13 cellular contexts compared by ENCODE assay signal in genomic region chr11:36684840-36685800, GRCh38.
A peak's percentile ranks its signal among the peaks of the same experiment; 100 is the strongest.
DNase-seq lines count a peak whose midpoint lies in the region; ATAC-seq and TF ChIP-seq lines count a peak whose summit lies in the region.
"Had no signal": no experiment of that assay in that cellular context is flagged by ENCODE, and none has a peak within 500 bp of the region (broad histone marks: within the 10 kb centered on the region; RNA-seq: fewer than 3 reads in every experiment).

No MANE protein-coding gene starts in this region.

- H3K9me3 Mint-ChIP-seq in CD4-positive, alpha-beta T cell, result no peaks in the 10 kb centered on the region
- peaks cover 9% of the 10 kb centered on the region for H3K9me3 Mint-ChIP-seq in activated naive CD8-positive, alpha-beta T cell treated with anti-CD3 and anti-CD28 coated beads, Interleukin-2, amount 50 U/mL, for 24 hours
- H3K9me3 Mint-ChIP-seq in endodermal cell, result no peaks in the 10 kb centered on the region

- peaks cover 73% of the 10 kb centered on the region for H3K27me3 Mint-ChIP-seq in CD4-positive, alpha-beta T cell
- peaks cover 57% of the 10 kb centered on the region for H3K27me3 Mint-ChIP-seq in activated naive CD8-positive, alpha-beta T cell treated with anti-CD3 and anti-CD28 coated beads, Interleukin-2, amount 50 U/mL, for 24 hours
- no peaks in the 10 kb centered on the region for H3K27me3 Mint-ChIP-seq in endodermal cell (ENCODE audit: insufficient read depth)

- H3K4me3 ChIP-seq in endodermal cell (ENCODE audit: low read length), result no peak overlapping the region
- H3K4me3 ChIP-seq: dorsolateral prefrontal cortex, SJSA1 had no signal

- no peaks in the 10 kb centered on the region for H3K36me3 Mint-ChIP-seq in CD4-positive, alpha-beta T cell (ENCODE audit: low read depth)
- no peaks in the 10 kb centered on the region for H3K36me3 Mint-ChIP-seq in activated naive CD8-positive, alpha-beta T cell treated with anti-CD3 and anti-CD28 coated beads, Interleukin-2, amount 50 U/mL, for 24 hours (ENCODE audit: low read depth)
- no peaks in the 10 kb centered on the region for H3K36me3 Mint-ChIP-seq in endodermal cell (ENCODE audit: low read depth)

- POLR2A ChIA-PET in CD4-positive, alpha-beta T cell (lab: Charles Lee), result no interaction called here

- no peak overlapping the region for H3K4me3 Mint-ChIP-seq in CD4-positive, alpha-beta T cell
- H3K4me3 Mint-ChIP-seq in activated naive CD8-positive, alpha-beta T cell treated with anti-CD3 and anti-CD28 coated beads, Interleukin-2, amount 50 U/mL, for 24 hours, result no peak overlapping the region
- H3K4me3 Mint-ChIP-seq in endodermal cell, result no peak overlapping the region

- H3K27me3 ChIP-seq in CD4-positive, alpha-beta T cell (ENCODE audit: control insufficient read depth, insufficient read depth, low read length), result peaks cover 15% of the 10 kb centered on the region
- no peaks in the 10 kb centered on the region for H3K27me3 ChIP-seq in endodermal cell (ENCODE audit: control insufficient read depth, insufficient read depth, low read length, poor library complexity, severe bottlenecking)
- H3K27me3 ChIP-seq: SJSA1 had no signal

- no peaks in the 10 kb centered on the region for H3K9me3 ChIP-seq in CD4-positive, alpha-beta T cell (ENCODE audit: control insufficient read depth, low read length)
- no peaks in the 10 kb centered on the region for H3K9me3 ChIP-seq in endodermal cell (ENCODE audit: control insufficient read depth, low read length)

- 85 to 95% methylated on average over 7 to 12 of the region's 12 CpGs for whole genome bisulfite sequencing in endodermal cell (ENCODE audit: insufficient coverage in 1 of 2, insufficient read length in 1 of 2), 2 experiments

- no peak overlapping the region for H3K27ac Mint-ChIP-seq in CD4-positive, alpha-beta T cell
- H3K27ac Mint-ChIP-seq in activated naive CD8-positive, alpha-beta T cell treated with anti-CD3 and anti-CD28 coated beads, Interleukin-2, amount 50 U/mL, for 24 hours, result no peak overlapping the region
- no peak overlapping the region for H3K27ac Mint-ChIP-seq in endodermal cell

- H3K9ac ChIP-seq in endodermal cell (ENCODE audit: extremely low read depth, low read length, poor library complexity, severe bottlenecking), result no peak overlapping the region

- intact Hi-C loops in CD4-positive, alpha-beta T cell (cut with DNase I, micrococcal nuclease), result no loop called here

- no peaks in the 10 kb centered on the region for H3K36me3 ChIP-seq in endodermal cell (ENCODE audit: control insufficient read depth, insufficient read depth, low read length)
- H3K36me3 ChIP-seq: SJSA1 had no signal

- CTCF ChIA-PET in CD4-positive, alpha-beta T cell (lab: Charles Lee), result no interaction called here

- no peak overlapping the region for H3K27ac ChIP-seq in CD4-positive, alpha-beta T cell (ENCODE audit: low read depth, low read length)
- H3K27ac ChIP-seq in endodermal cell (ENCODE audit: low read depth, low read length), result no peak overlapping the region
- H3K27ac ChIP-seq: dorsolateral prefrontal cortex, SJSA1 had no signal

- H3K4me1 Mint-ChIP-seq in CD4-positive, alpha-beta T cell (ENCODE audit: low read depth), result peaks cover 18% of the 10 kb centered on the region
- H3K4me1 Mint-ChIP-seq in activated naive CD8-positive, alpha-beta T cell treated with anti-CD3 and anti-CD28 coated beads, Interleukin-2, amount 50 U/mL, for 24 hours, result peaks cover 8% of the 10 kb centered on the region
- H3K4me1 Mint-ChIP-seq in endodermal cell, result no peaks in the 10 kb centered on the region

- ATAC-seq in CD4-positive, alpha-beta T cell (ENCODE audit: poor library complexity), result peak; percentile 77
- peak; percentile 54 for ATAC-seq in HG02678 (IDR thresholded peaks at IDR 0.05; ENCODE audit: unreplicated experiment)
- ATAC-seq in activated naive CD8-positive, alpha-beta T cell treated with anti-CD3 and anti-CD28 coated beads, Interleukin-2, amount 50 U/mL, for 24 hours, result peak; percentile 65

- DNase-seq in CD4-positive, alpha-beta T cell, result peak in 4 of 10 experiments; percentile 1 to 31 (median 11)
- DNase-seq in T-helper 22 cell (ENCODE audit: low read depth), result peak; percentile 1
- DNase-seq in activated naive CD8-positive, alpha-beta T cell treated with anti-CD3 and anti-CD28 coated beads, Interleukin-2, amount 50 U/mL, for 24 hours, result peak; percentile 22
- DNase-seq in AG08395 (ENCODE audit: low spot score), result no peak
- no peak for DNase-seq in endodermal cell
- DNase-seq in NCI-H1417 treated with DMSO at 0.1 percent for 48 hours (lab: John Stamatoyannopoulos, UW), result no peak
- no peak for DNase-seq in midbrain (lab: John Stamatoyannopoulos, UW)
- DNase-seq: dorsolateral prefrontal cortex, GDM1, mesenchymal stem cell, NCI-H510A treated with DMSO at 0.1 percent for 48 hours had no signal

- H3K4me1 ChIP-seq in endodermal cell (ENCODE audit: control insufficient read depth, insufficient read depth, low read length), result no peaks in the 10 kb centered on the region
- H3K4me1 ChIP-seq: SJSA1 had no signal

- no peak for TF ChIP-seq CTCF in CD4-positive, alpha-beta T cell (IDR thresholded peaks at IDR 0.05)
- TF ChIP-seq CTCF in endodermal cell (conservative IDR thresholded peaks at IDR 0.05), result no peak

Comparison
In these comparisons a context has a peak if more than half of its experiments do, and no peak if none do; other contexts are left out.
1. DNase-seq: peak in T-helper 22 cell (single experiment) and activated naive CD8-positive, alpha-beta T cell treated with anti-CD3 and anti-CD28 coated beads, Interleukin-2, amount 50 U/mL, for 24 hours (single experiment); none in AG08395 (single experiment), endodermal cell (single experiment), NCI-H1417 treated with DMSO at 0.1 percent for 48 hours (single experiment) and midbrain (single experiment).
2. Peak in every context shown above with its lines, with median percentiles within 50 percentile points of each other: ATAC-seq.